Comparison of ENCODE assay signal across 6 cellular contexts in the genomic region with DNA sequence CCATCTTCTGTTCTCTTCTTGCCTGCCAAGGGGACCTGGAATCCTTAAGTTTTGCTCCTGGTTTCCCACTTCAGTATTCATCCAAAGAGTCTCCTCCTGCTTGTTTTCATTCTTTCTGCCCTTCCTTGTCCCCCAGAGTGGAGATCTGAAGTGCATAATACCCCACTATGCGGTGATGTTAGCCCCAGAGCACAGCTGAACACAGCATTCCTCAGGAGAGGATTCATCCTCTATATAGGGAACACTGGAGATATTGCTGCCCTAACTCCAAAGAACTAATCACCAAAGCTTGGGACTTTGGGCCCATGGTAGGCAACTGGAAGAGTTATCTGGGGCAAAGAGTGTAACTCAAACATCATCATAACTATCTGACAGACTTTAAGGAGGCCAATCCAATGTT.
DNase-seq lines count a peak whose midpoint lies in the region; ATAC-seq, FAIRE-seq and TF ChIP-seq lines count a peak whose summit lies in the region.
"Not testable (repeated sequence)": the region's sequence is repeated elsewhere in the genome, so short reads cannot be mapped to it uniquely, and the experiment has no call there.

No MANE protein-coding gene starts in this region.

- not testable (repeated sequence) for TF ChIP-seq RAD21 in A549 (conservative IDR thresholded peaks at IDR 0.05 in 1 of 2, IDR thresholded peaks at IDR 0.05 in 1 of 2); GM12878 (IDR thresholded peaks at IDR 0.05; ENCODE audit: insufficient read depth, low read depth, low read length)

- not testable (repeated sequence) for H3K9me3 ChIP-seq in A549; GM12878 (replicated peaks; ENCODE audit: control insufficient read depth, insufficient read depth, low read length); neural progenitor cell (ENCODE audit: low read depth)

- not testable (repeated sequence) for H3K27ac ChIP-seq in A549; GM12878 (ENCODE audit: control insufficient read depth, insufficient read depth); neural progenitor cell

- BruUV-seq in GM12878 (replicated peaks; lab: Mats Ljungman, UMichigan) = not testable (repeated sequence)

- POLR2A ChIA-PET in A549 (lab: Yijun Ruan, JAX); GM12878 (lab: Charles Lee): not testable (repeated sequence)

- TF ChIP-seq POLR2A in A549 (IDR thresholded peaks at IDR 0.05; ENCODE audit: low read length); GM12878 (IDR thresholded peaks at IDR 0.05; ENCODE audit: low read depth, low read length): not testable (repeated sequence)

- in situ Hi-C loops in GM12878 (cut with MboI) = not testable (repeated sequence)

- H3K4me3 ChIP-seq in A549, GM12878, neural progenitor cell: not testable (repeated sequence)

- not testable (repeated sequence) for DNase-seq in A549 (ENCODE audit: low read depth in 1 of 2, low spot score in 1 of 2); GM12878 (ENCODE audit: low read depth, low spot score); neural progenitor cell (ENCODE audit: low spot score); urothelium cell line (ENCODE audit: low spot score)
- DNase-seq in myocyte (ENCODE audit: low read depth) = peak; percentile 53

- not testable (repeated sequence) for H3K4me3 Mint-ChIP-seq in neural progenitor cell

- not testable (repeated sequence) for ATAC-seq in A549, GM12878
- ATAC-seq in SK-N-SH treated with all-trans-retinoic acid at 6 μM for 48 hours = peak; percentile 37; the same call in 1 of the 3 replicates

- SMC1A ChIA-PET in GM12878 (lab: Charles Lee; ENCODE audit: uncharacterized antibody, unreplicated experiment) = not testable (repeated sequence)

- H3K4me2 ChIP-seq in A549; GM12878 (ENCODE audit: control insufficient read depth, insufficient read depth); neural progenitor cell: not testable (repeated sequence)

- H3K36me3 ChIP-seq in GM12878 (ENCODE audit: control insufficient read depth in 2 of 2, insufficient read depth in 2 of 2, low read length in 1 of 2); neural progenitor cell: not testable (repeated sequence)

- CTCF ChIA-PET in A549 (lab: Yijun Ruan, JAX); GM12878 (lab: Yijun Ruan, JAX): not testable (repeated sequence)

- H3K79me2 ChIP-seq in GM12878 (ENCODE audit: control insufficient read depth, insufficient read depth, low read length); neural progenitor cell (ENCODE audit: low read depth): not testable (repeated sequence)

- H3K27me3 ChIP-seq in GM12878 (replicated peaks in 1 of 2; ENCODE audit: control insufficient read depth in 2 of 2, insufficient read depth in 2 of 2, low read length in 1 of 2); neural progenitor cell: not testable (repeated sequence)

- RAD21 ChIA-PET in GM12878 (lab: Charles Lee; ENCODE audit: unreplicated experiment) = not testable (repeated sequence)

- not testable (repeated sequence) for H3K36me3 Mint-ChIP-seq in neural progenitor cell

- peak; percentile 23 for FAIRE-seq in A549 (lab: Jason Lieb, UNC)
- peak; percentile 38 for FAIRE-seq in GM12878 (lab: Jason Lieb, UNC)
- peak; percentile 50 for FAIRE-seq in urothelium cell line (lab: Jason Lieb, UNC)

- not testable (repeated sequence) for TF ChIP-seq EP300 in A549 (IDR thresholded peaks at IDR 0.05); GM12878 (IDR thresholded peaks at IDR 0.05; ENCODE audit: borderline replicate concordance in 1 of 2, control insufficient read depth in 1 of 2, low read depth in 2 of 2, low read length in 2 of 2)

- intact Hi-C loops in GM12878 (cut with micrococcal nuclease; ENCODE audit: unreplicated experiment) = not testable (repeated sequence)

- not testable (repeated sequence) for H3F3A ChIP-seq in neural progenitor cell (ENCODE audit: low read depth)

- WGBS in A549 (ENCODE audit: missing lambda C conversion rate) = 100% methylated on average over 1 of the region's 1 CpG
- WGBS in GM12878 (ENCODE audit: insufficient coverage, insufficient replicate concordance, low lambda C conversion rate, missing lambda C conversion rate) = 8% methylated on average over 1 of the region's 1 CpG

- not testable (repeated sequence) for H3K4me1 Mint-ChIP-seq in neural progenitor cell

- not testable (repeated sequence) for H3K27me3 Mint-ChIP-seq in neural progenitor cell (ENCODE audit: insufficient read depth, low read depth)

- not testable (repeated sequence) for H3K4me1 ChIP-seq in A549; GM12878 (ENCODE audit: control insufficient read depth, insufficient read depth, low read length); neural progenitor cell

- TF ChIP-seq CTCF in A549 (IDR thresholded peaks at IDR 0.05); GM12878 (IDR thresholded peaks at IDR 0.05 in 2 of 3, conservative IDR thresholded peaks at IDR 0.05 in 1 of 3; ENCODE audit: control insufficient read depth in 2 of 3, extremely low read depth in 1 of 3, insufficient read depth in 1 of 3, low read depth in 3 of 3, low read length in 3 of 3); neural progenitor cell (IDR thresholded peaks at IDR 0.05): not testable (repeated sequence)

- H3K9ac ChIP-seq in GM12878 (ENCODE audit: control insufficient read depth, insufficient read depth, low read length); neural progenitor cell: not testable (repeated sequence)

- H3K27ac Mint-ChIP-seq in neural progenitor cell = peak overlapping the region; percentile 39

- H2AFZ ChIP-seq in GM12878 (ENCODE audit: control insufficient read depth, low read depth, low read length); neural progenitor cell (replicated peaks): not testable (repeated sequence)

- peaks cover 17% of the 10 kb centered on the region for H3K9me3 Mint-ChIP-seq in neural progenitor cell

- not testable (repeated sequence) for H4K20me1 ChIP-seq in GM12878 (ENCODE audit: control insufficient read depth, insufficient read depth); neural progenitor cell (ENCODE audit: low read depth)
